15 cellular contexts compared by ENCODE assay signal in genomic region chr6:297571-298232, GRCh38. TPM values are rescaled to one million over a fixed set of nuclear protein-coding genes. Genes with fewer than 3 reads are reported as not detected.
DNase-seq lines count a peak whose midpoint lies in the region; ATAC-seq and TF ChIP-seq lines count a peak whose summit lies in the region.
"Had no signal": no experiment of that assay in that cellular context is flagged by ENCODE, and none has a peak within 500 bp of the region (broad histone marks: within the 10 kb centered on the region; RNA-seq: fewer than 3 reads in every experiment).

No MANE protein-coding gene starts in this region.

- peak overlapping the region; percentile 30 for H3K27ac Mint-ChIP-seq in stimulated activated effector memory CD8-positive, alpha-beta T cell treated with anti-CD3 and anti-CD28 coated beads, Interleukin-12 subunit alpha, Interleukin-12 subunit beta, amount 100 ng/mL, for 72 hours
- no peak overlapping the region for H3K27ac Mint-ChIP-seq in activated CD4-positive, alpha-beta T cell treated with anti-CD3 and anti-CD28 coated beads for 36 hours
- H3K27ac Mint-ChIP-seq: progenitor cell of endocrine pancreas had no signal

- H3K9me3 Mint-ChIP-seq in stimulated activated effector memory CD8-positive, alpha-beta T cell treated with anti-CD3 and anti-CD28 coated beads, Interleukin-12 subunit alpha, Interleukin-12 subunit beta, amount 100 ng/mL, for 72 hours: no peaks in the 10 kb centered on the region
- H3K9me3 Mint-ChIP-seq in activated CD4-positive, alpha-beta T cell treated with anti-CD3 and anti-CD28 coated beads for 36 hours (ENCODE audit: low read depth): no peaks in the 10 kb centered on the region

- peak overlapping the region; percentile 100 for H3K4me2 ChIP-seq in KMS-11
- H3K4me2 ChIP-seq: hepatocyte had no signal

- no peak overlapping the region for H2AFZ ChIP-seq in KMS-11 (ENCODE audit: low read depth)
- H2AFZ ChIP-seq: hepatocyte had no signal

- in situ Hi-C loops in GM13976 (cut with MboI; ENCODE audit: low sequenced_read_pairs, unreplicated experiment): no loop called here

- no peaks in the 10 kb centered on the region for H3K27me3 Mint-ChIP-seq in activated CD4-positive, alpha-beta T cell treated with anti-CD3 and anti-CD28 coated beads for 36 hours
- H3K27me3 Mint-ChIP-seq: progenitor cell of endocrine pancreas had no signal

- H3K27ac ChIP-seq in KMS-11 (peak overlapping the region; percentile 88; the same call in 1 of the 2 replicates), coronary artery (peak overlapping the region in 1 of 2 donors; percentile 2), ascending aorta (no peak overlapping the region)
- H3K27ac ChIP-seq: hepatocyte had no signal

- H3K9ac ChIP-seq in KMS-11: no peak overlapping the region

- no peak overlapping the region for H3K4me3 Mint-ChIP-seq in stimulated activated effector memory CD8-positive, alpha-beta T cell treated with anti-CD3 and anti-CD28 coated beads, Interleukin-12 subunit alpha, Interleukin-12 subunit beta, amount 100 ng/mL, for 72 hours
- H3K4me3 Mint-ChIP-seq in activated CD4-positive, alpha-beta T cell treated with anti-CD3 and anti-CD28 coated beads for 36 hours: no peak overlapping the region

- H3K36me3 Mint-ChIP-seq in stimulated activated effector memory CD8-positive, alpha-beta T cell treated with anti-CD3 and anti-CD28 coated beads, Interleukin-12 subunit alpha, Interleukin-12 subunit beta, amount 100 ng/mL, for 72 hours: peaks cover 10% of the 10 kb centered on the region
- H3K36me3 Mint-ChIP-seq in activated CD4-positive, alpha-beta T cell treated with anti-CD3 and anti-CD28 coated beads for 36 hours (ENCODE audit: low read depth): peaks cover 4% of the 10 kb centered on the region

- H4K20me1 ChIP-seq in KMS-11 (ENCODE audit: insufficient read depth): no peaks in the 10 kb centered on the region

- H3K79me2 ChIP-seq in KMS-11 (ENCODE audit: insufficient read depth, low read depth): peaks cover 99% of the 10 kb centered on the region

- CTCF ChIA-PET in activated CD4-positive, alpha-beta T cell treated with anti-CD3 and anti-CD28 coated beads for 36 hours (lab: Charles Lee): interaction anchor here (1.0 kb wide), 1 partner anchor 20 kb away, joined by 3 read pairs; no protein-coding TSS in a partner anchor

- DNase-seq in GM13976 (ENCODE audit: low spot score) (peak; percentile 40), coronary artery (ENCODE audit: low spot score) (peak; percentile 68), ascending aorta (ENCODE audit: low spot score in 2 of 2) (no peak)
- DNase-seq in stimulated activated effector memory CD8-positive, alpha-beta T cell treated with anti-CD3 and anti-CD28 coated beads, Interleukin-12 subunit alpha, Interleukin-12 subunit beta, amount 100 ng/mL, for 72 hours (ENCODE audit: low spot score in 2 of 2): no peak
- DNase-seq in stimulated activated CD4-positive, alpha-beta T cell treated with anti-CD3 and anti-CD28 coated beads, Interleukin-1b, Interleukin-23, amount 100 ng/mL, for 48 hours: no peak
- DNase-seq in activated CD4-positive, alpha-beta T cell treated with anti-CD3 and anti-CD28 coated beads for 36 hours: no peak
- DNase-seq: activated effector memory CD4-positive, alpha-beta T cell treated with anti-CD3 and anti-CD28 coated beads, Interleukin-2, amount 50 U/mL, for 16 hours; DMS53; GOT3; NCI-H2029; NCI-H510A treated with DMSO at 0.1 percent for 48 hours had no signal

- no peaks in the 10 kb centered on the region for H3K9me3 ChIP-seq in ascending aorta

- intact Hi-C loops in activated CD4-positive, alpha-beta T cell treated with anti-CD3 and anti-CD28 coated beads for 36 hours (cut with DNase I, micrococcal nuclease): loop anchor here in 1 of 2 experiments (2.0 kb wide), 1 partner anchor 21 kb away; no protein-coding TSS in a partner anchor
- intact Hi-C loops in ascending aorta (cut with DNase I): no loop called here

- H3K36me3 ChIP-seq in KMS-11 (ENCODE audit: insufficient read depth) (no peaks in the 10 kb centered on the region), ascending aorta (no peaks in the 10 kb centered on the region)

- peaks cover 86% of the 10 kb centered on the region for H3K4me1 ChIP-seq in KMS-11 (ENCODE audit: low read depth, poor library complexity, severe bottlenecking)
- H3K4me1 ChIP-seq in ascending aorta: peaks cover 0 to 8% of the 10 kb centered on the region in 2 donors

- no peaks in the 10 kb centered on the region for H3K27me3 ChIP-seq in KMS-11 (ENCODE audit: insufficient read depth, low read depth)
- H3K27me3 ChIP-seq in ascending aorta: no peaks in the 10 kb centered on the region
- H3K27me3 ChIP-seq: hepatocyte had no signal

- H3K4me3 ChIP-seq in KMS-11 (IDR thresholded peaks at IDR 0.05; ENCODE audit: insufficient read depth, low read depth, low read length): no peak overlapping the region
- no peak overlapping the region for H3K4me3 ChIP-seq in coronary artery
- H3K4me3 ChIP-seq in ascending aorta: no peak overlapping the region
- H3K4me3 ChIP-seq: hepatocyte had no signal

- H3K4me1 Mint-ChIP-seq in stimulated activated effector memory CD8-positive, alpha-beta T cell treated with anti-CD3 and anti-CD28 coated beads, Interleukin-12 subunit alpha, Interleukin-12 subunit beta, amount 100 ng/mL, for 72 hours: peaks cover 39% of the 10 kb centered on the region
- peaks cover 45% of the 10 kb centered on the region for H3K4me1 Mint-ChIP-seq in activated CD4-positive, alpha-beta T cell treated with anti-CD3 and anti-CD28 coated beads for 36 hours

- POLR2A ChIA-PET in activated CD4-positive, alpha-beta T cell treated with anti-CD3 and anti-CD28 coated beads for 36 hours (lab: Charles Lee): no interaction called here

- ATAC-seq in stimulated activated effector memory CD8-positive, alpha-beta T cell treated with anti-CD3 and anti-CD28 coated beads, Interleukin-12 subunit alpha, Interleukin-12 subunit beta, amount 100 ng/mL, for 72 hours: no peak
- ATAC-seq in HG03025 (IDR thresholded peaks at IDR 0.05; ENCODE audit: low FRiP score, unreplicated experiment): no peak
- no peak for ATAC-seq in activated CD4-positive, alpha-beta T cell treated with anti-CD3 and anti-CD28 coated beads for 36 hours

- TF ChIP-seq CTCF in GM13976 (IDR thresholded peaks at IDR 0.05; ENCODE audit: borderline replicate concordance, control extremely low read depth, extremely low read depth, insufficient read depth, missing control alignments) (no peak), KMS-11 (conservative IDR thresholded peaks at IDR 0.05; ENCODE audit: low read depth, low read length) (no peak), coronary artery (IDR thresholded peaks at IDR 0.05) (no peak), ascending aorta (IDR thresholded peaks at IDR 0.05) (no peak)

RNA-seq across cellular contexts. Expression of gene DUSP22, which starts 5.4 kb away (rescaled TPM):
- 10 to 100 TPM; 33.2 to 33.7 TPM for total RNA-seq in activated CD4-positive, alpha-beta T cell treated with anti-CD3 and anti-CD28 coated beads for 36 hours
- total RNA-seq in ascending aorta: 216 TPM

Comparison
In these comparisons a context has a peak if more than half of its experiments do, and no peak if none do; other contexts are left out.
1. DNase-seq: peak in GM13976 (single experiment) and coronary artery (single experiment); none in stimulated activated effector memory CD8-positive, alpha-beta T cell treated with anti-CD3 and anti-CD28 coated beads, Interleukin-12 subunit alpha, Interleukin-12 subunit beta, amount 100 ng/mL, for 72 hours (0 of 2), stimulated activated CD4-positive, alpha-beta T cell treated with anti-CD3 and anti-CD28 coated beads, Interleukin-1b, Interleukin-23, amount 100 ng/mL, for 48 hours (single experiment), activated CD4-positive, alpha-beta T cell treated with anti-CD3 and anti-CD28 coated beads for 36 hours (single experiment) and ascending aorta (0 of 2).